27 cellular contexts compared by ENCODE assay signal in genomic region chr6:165632194-165632593, GRCh38. TPM values are rescaled to one million over a fixed set of nuclear protein-coding genes. Genes with fewer than 3 reads are reported as not detected.
A peak's percentile ranks its signal among the peaks of the same experiment; 100 is the strongest.
DNase-seq lines count a peak whose midpoint lies in the region; ATAC-seq and TF ChIP-seq lines count a peak whose summit lies in the region.
"Had no signal": no experiment of that assay in that cellular context is flagged by ENCODE, and none has a peak within 500 bp of the region (broad histone marks: within the 10 kb centered on the region; RNA-seq: fewer than 3 reads in every experiment).

No MANE protein-coding gene starts in this region.

- no peak for TF ChIP-seq POLR2A in IMR-90 (IDR thresholded peaks at IDR 0.05; ENCODE audit: low read depth, low read length)

- H3K27ac ChIP-seq in IMR-90 (ENCODE audit: insufficient read depth, low read length) (no peak overlapping the region), psoas muscle (no peak overlapping the region)
- H3K27ac ChIP-seq: GM23248, lower lobe of right lung, parathyroid adenoma, RWPE1, SK-N-MC had no signal

- BruUV-seq in IMR-90 (replicated peaks; lab: Mats Ljungman, UMichigan) (no TSS peak), Caco-2 (replicated peaks; lab: Mats Ljungman, UMichigan) (no TSS peak)

- H3K9me3 ChIP-seq in IMR-90 (ENCODE audit: control insufficient read depth, insufficient read depth, low read length) (no peaks in the 10 kb centered on the region), skeletal muscle satellite cell (replicated peaks; ENCODE audit: low read length) (no peaks in the 10 kb centered on the region), psoas muscle (no peaks in the 10 kb centered on the region), Caco-2 (no peaks in the 10 kb centered on the region)
- H3K9me3 ChIP-seq: lower lobe of right lung had no signal

- intact Hi-C loops in IMR-90 (cut with micrococcal nuclease), result no loop called here
- intact Hi-C loops in activated CD8-positive, alpha-beta T cell treated with anti-CD3 and anti-CD28 coated beads for 36 hours (cut with micrococcal nuclease), result no loop called here
- intact Hi-C loops in psoas muscle (cut with DNase I), result no loop called here
- intact Hi-C loops in activated T-helper 1 cell treated with anti-CD3 and anti-CD28 coated beads, Interleukin-12 subunit alpha, Interleukin-12 subunit beta, Interleukin-2, Interleukin-4 antibody, amounts not matched to agents 30 ng/mL and 10 ng/mL and 1 ng/mL, durations not matched to agents 14 hours and 24 hours and 36 hours (cut with micrococcal nuclease), result no loop called here
- intact Hi-C loops in Caco-2 (cut with micrococcal nuclease; ENCODE audit: unreplicated experiment), result loop anchor here (10.0 kb wide), 2 partner anchors 187 to 223 kb away; no protein-coding TSS in a partner anchor

- in situ Hi-C loops in IMR-90 (cut with MboI; ENCODE audit: low sequenced_read_pairs), result no loop called here

- no peak overlapping the region for H2AFZ ChIP-seq in IMR-90 (replicated peaks; ENCODE audit: low read length, poor library complexity)
- H2AFZ ChIP-seq: GM23248, parathyroid adenoma had no signal

- peak overlapping the region; percentile 66 for H3K14ac ChIP-seq in IMR-90 (replicated peaks; ENCODE audit: low read depth, low read length)

- dilution Hi-C loops in IMR-90 (cut with HindIII; ENCODE audit: low sequenced_read_pairs, unreplicated experiment), result no loop called here

- H3K27me3 ChIP-seq in IMR-90 (ENCODE audit: control insufficient read depth, insufficient read depth, low read length) (no peaks in the 10 kb centered on the region), skeletal muscle satellite cell (ENCODE audit: control insufficient read depth, insufficient read depth, low read length) (no peaks in the 10 kb centered on the region), psoas muscle (ENCODE audit: insufficient read depth in 3 of 3, low read length in 2 of 3) (no peaks in the 10 kb centered on the region), Caco-2 (replicated peaks; ENCODE audit: control insufficient read depth, insufficient read depth, low read length) (peaks cover 1% of the 10 kb centered on the region; the same call in 1 of the 2 replicates)

- H3K4me3 Mint-ChIP-seq in activated CD8-positive, alpha-beta T cell treated with anti-CD3 and anti-CD28 coated beads for 36 hours, result no peak overlapping the region
- H3K4me3 Mint-ChIP-seq in immature natural killer cell (no peak overlapping the region), Caco-2 (ENCODE audit: unreplicated experiment) (no peak overlapping the region)
- H3K4me3 Mint-ChIP-seq in activated T-helper 1 cell treated with anti-CD3 and anti-CD28 coated beads, Interleukin-12 subunit alpha, Interleukin-12 subunit beta, Interleukin-2, Interleukin-4 antibody, amounts not matched to agents 30 ng/mL and 10 ng/mL and 1 ng/mL, durations not matched to agents 14 hours and 24 hours and 36 hours, result no peak overlapping the region
- H3K4me3 Mint-ChIP-seq: activated naive CD8-positive, alpha-beta T cell treated with anti-CD3 and anti-CD28 coated beads, Interleukin-2, amount 50 U/mL, for 24 hours; CD4-positive, alpha-beta T cell; central memory CD8-positive, alpha-beta T cell; neural crest cell; stimulated activated naive B cell treated with anti-CD40 and anti-IgM and Interleukin-4, amounts not matched to agents 10 μg/mL and 1 μg/mL and 100 μg/mL, for 72 hours had no signal

- H2BK5ac ChIP-seq in IMR-90 (ENCODE audit: low read depth, low read length, poor library complexity, severe bottlenecking), result no peak overlapping the region

- TF ChIP-seq CTCF in IMR-90 (conservative IDR thresholded peaks at IDR 0.05; ENCODE audit: low read depth, low read length) (no peak), psoas muscle (IDR thresholded peaks at IDR 0.05) (no peak), Caco-2 (IDR thresholded peaks at IDR 0.05; ENCODE audit: insufficient read depth in 1 of 2, low read depth in 1 of 2, low read length in 1 of 2, severe bottlenecking in 1 of 2, unreplicated experiment in 1 of 2) (no peak)
- TF ChIP-seq CTCF in activated CD8-positive, alpha-beta T cell treated with anti-CD3 and anti-CD28 coated beads for 36 hours (IDR thresholded peaks at IDR 0.05), result no peak

- no peaks in the 10 kb centered on the region for H3K9me3 Mint-ChIP-seq in activated CD8-positive, alpha-beta T cell treated with anti-CD3 and anti-CD28 coated beads for 36 hours
- H3K9me3 Mint-ChIP-seq in immature natural killer cell (peaks cover 0 to 5% (median 0%) of the 10 kb centered on the region in 6 donors), Caco-2 (ENCODE audit: unreplicated experiment) (no peaks in the 10 kb centered on the region)
- no peaks in the 10 kb centered on the region for H3K9me3 Mint-ChIP-seq in activated T-helper 1 cell treated with anti-CD3 and anti-CD28 coated beads, Interleukin-12 subunit alpha, Interleukin-12 subunit beta, Interleukin-2, Interleukin-4 antibody, amounts not matched to agents 30 ng/mL and 10 ng/mL and 1 ng/mL, durations not matched to agents 14 hours and 24 hours and 36 hours
- H3K9me3 Mint-ChIP-seq: activated naive CD8-positive, alpha-beta T cell treated with anti-CD3 and anti-CD28 coated beads, Interleukin-2, amount 50 U/mL, for 24 hours; CD4-positive, alpha-beta T cell; neural crest cell; stimulated activated naive B cell treated with anti-CD40 and anti-IgM and Interleukin-4, amounts not matched to agents 10 μg/mL and 1 μg/mL and 100 μg/mL, for 72 hours had no signal

- no peak overlapping the region; the same call in 1 of the 2 replicates for H3K4me2 ChIP-seq in IMR-90 (ENCODE audit: low read depth, low read length)
- H3K4me2 ChIP-seq in skeletal muscle satellite cell (ENCODE audit: low read length), result peak overlapping the region; percentile 19

- CTCF ChIA-PET in IMR-90 (lab: Yijun Ruan, JAX), result interaction anchor here (0.6 kb wide), 1 partner anchor 156 kb away, joined by 8 read pairs; no protein-coding TSS in a partner anchor
- CTCF ChIA-PET in activated CD8-positive, alpha-beta T cell treated with anti-CD3 and anti-CD28 coated beads for 36 hours (lab: Charles Lee), result no interaction called here
- CTCF ChIA-PET in Caco-2 (lab: Charles Lee), result interaction anchor here (0.7 to 0.9 kb wide), 2 partner anchors 8 to 15 kb away, joined by 6 to 11 read pairs; no protein-coding TSS in a partner anchor

- H3K4me3 ChIP-seq in IMR-90 (ENCODE audit: insufficient read depth, low read depth, low read length), result no peak overlapping the region
- no peak overlapping the region for H3K4me3 ChIP-seq in skeletal muscle satellite cell (ENCODE audit: low read length)
- H3K4me3 ChIP-seq in psoas muscle, result no peak overlapping the region
- no peak overlapping the region for H3K4me3 ChIP-seq in Caco-2 (ENCODE audit: low read depth, low read length)
- H3K4me3 ChIP-seq: GM23248, lower lobe of right lung, SK-N-MC had no signal

- no peak overlapping the region for H3K9ac ChIP-seq in IMR-90 (ENCODE audit: low read depth, low read length)
- no peak overlapping the region for H3K9ac ChIP-seq in skeletal muscle satellite cell (ENCODE audit: low read depth, low read length)
- H3K9ac ChIP-seq: GM23248, parathyroid adenoma had no signal

- H3K27ac Mint-ChIP-seq in activated CD8-positive, alpha-beta T cell treated with anti-CD3 and anti-CD28 coated beads for 36 hours, result no peak overlapping the region
- H3K27ac Mint-ChIP-seq in immature natural killer cell (no peak overlapping the region), Caco-2 (ENCODE audit: unreplicated experiment) (no peak overlapping the region)
- H3K27ac Mint-ChIP-seq in activated T-helper 1 cell treated with anti-CD3 and anti-CD28 coated beads, Interleukin-12 subunit alpha, Interleukin-12 subunit beta, Interleukin-2, Interleukin-4 antibody, amounts not matched to agents 30 ng/mL and 10 ng/mL and 1 ng/mL, durations not matched to agents 14 hours and 24 hours and 36 hours, result no peak overlapping the region
- H3K27ac Mint-ChIP-seq: activated naive CD8-positive, alpha-beta T cell treated with anti-CD3 and anti-CD28 coated beads, Interleukin-2, amount 50 U/mL, for 24 hours; CD4-positive, alpha-beta T cell; stimulated activated naive B cell treated with anti-CD40 and anti-IgM and Interleukin-4, amounts not matched to agents 10 μg/mL and 1 μg/mL and 100 μg/mL, for 72 hours had no signal

- H4K5ac ChIP-seq in IMR-90 (ENCODE audit: low read depth, low read length), result no peak overlapping the region

- H2BK20ac ChIP-seq in IMR-90 (ENCODE audit: low read depth, low read length), result peak overlapping the region; percentile 11; the same call in 1 of the 2 replicates

- H3K9me1 ChIP-seq in IMR-90 (ENCODE audit: insufficient read depth, low read length), result peaks cover 5% of the 10 kb centered on the region

- no peaks in the 10 kb centered on the region for H3K36me3 ChIP-seq in IMR-90 (ENCODE audit: control insufficient read depth, insufficient read depth, low read length)
- no peaks in the 10 kb centered on the region for H3K36me3 ChIP-seq in skeletal muscle satellite cell (ENCODE audit: insufficient read depth, low read length)
- H3K36me3 ChIP-seq in psoas muscle (ENCODE audit: insufficient read depth in 1 of 2, low read depth in 1 of 2), result no peaks in the 10 kb centered on the region
- H3K36me3 ChIP-seq in Caco-2 (ENCODE audit: control insufficient read depth, insufficient read depth, low read length), result no peaks in the 10 kb centered on the region
- H3K36me3 ChIP-seq: lower lobe of right lung had no signal

- no peak overlapping the region; a peak in 1 of 4 replicates for H4K8ac ChIP-seq in IMR-90 (ENCODE audit: low read depth in 2 of 2, low read length in 2 of 2)

- no peaks in the 10 kb centered on the region for H3K36me3 Mint-ChIP-seq in activated CD8-positive, alpha-beta T cell treated with anti-CD3 and anti-CD28 coated beads for 36 hours (ENCODE audit: low read depth)
- no peaks in the 10 kb centered on the region for H3K36me3 Mint-ChIP-seq in immature natural killer cell
- no peaks in the 10 kb centered on the region for H3K36me3 Mint-ChIP-seq in activated T-helper 1 cell treated with anti-CD3 and anti-CD28 coated beads, Interleukin-12 subunit alpha, Interleukin-12 subunit beta, Interleukin-2, Interleukin-4 antibody, amounts not matched to agents 30 ng/mL and 10 ng/mL and 1 ng/mL, durations not matched to agents 14 hours and 24 hours and 36 hours (ENCODE audit: low read depth)
- H3K36me3 Mint-ChIP-seq in Caco-2 (ENCODE audit: insufficient read depth, unreplicated experiment), result no peaks in the 10 kb centered on the region
- H3K36me3 Mint-ChIP-seq: stimulated activated naive B cell treated with anti-CD40 and anti-IgM and Interleukin-4, amounts not matched to agents 10 μg/mL and 1 μg/mL and 100 μg/mL, for 72 hours had no signal

- no CpG with 5 or more reads among the region's 2 CpGs for WGBS in IMR-90 (ENCODE audit: extremely low coverage in 2 of 2, insufficient read length in 1 of 2), 2 experiments
- 56 to 86% (median 75%) methylated on average over 2 of the region's 2 CpGs for WGBS in psoas muscle, 3 donors

- no peak overlapping the region for H3K56ac ChIP-seq in IMR-90 (ENCODE audit: extremely low read depth, insufficient read depth, low read length)

- peak overlapping the region; percentile 13; the same call in 1 of the 2 replicates for H3K18ac ChIP-seq in IMR-90 (ENCODE audit: low read depth, low read length)

- H2AK5ac ChIP-seq in IMR-90 (ENCODE audit: low read depth, low read length), result no peak overlapping the region

- H4K91ac ChIP-seq in IMR-90 (ENCODE audit: insufficient read depth, low read depth, low read length), result no peak overlapping the region; the same call in 1 of the 2 replicates

- peak overlapping the region; percentile 12; the same call in 1 of the 2 replicates for H3K23ac ChIP-seq in IMR-90 (ENCODE audit: low read depth, low read length)

- ATAC-seq in IMR-90 (ENCODE audit: low read depth) (peak; percentile 55), psoas muscle (no peak)
- ATAC-seq in activated CD8-positive, alpha-beta T cell treated with anti-CD3 and anti-CD28 coated beads for 36 hours, result no peak
- ATAC-seq: activated naive CD8-positive, alpha-beta T cell treated with anti-CD3 and anti-CD28 coated beads, Interleukin-2, amount 50 U/mL, for 24 hours; lower lobe of right lung; stimulated activated naive B cell treated with anti-CD40 and anti-IgM and Interleukin-4, amounts not matched to agents 10 μg/mL and 1 μg/mL and 100 μg/mL, for 72 hours had no signal

- no peak overlapping the region for H2BK120ac ChIP-seq in IMR-90 (ENCODE audit: low read depth, low read length)

- H4K20me1 ChIP-seq in IMR-90 (ENCODE audit: insufficient read depth, low read length), result peaks cover 15% of the 10 kb centered on the region

- H3K27me3 Mint-ChIP-seq in activated CD8-positive, alpha-beta T cell treated with anti-CD3 and anti-CD28 coated beads for 36 hours, result peaks cover 12% of the 10 kb centered on the region
- H3K27me3 Mint-ChIP-seq in immature natural killer cell (ENCODE audit: low read depth in 3 of 3) (peaks cover 0 to 6% (median 3%) of the 10 kb centered on the region in 3 donors), Caco-2 (ENCODE audit: insufficient read depth, unreplicated experiment) (no peaks in the 10 kb centered on the region)
- peaks cover 4% of the 10 kb centered on the region for H3K27me3 Mint-ChIP-seq in activated T-helper 1 cell treated with anti-CD3 and anti-CD28 coated beads, Interleukin-12 subunit alpha, Interleukin-12 subunit beta, Interleukin-2, Interleukin-4 antibody, amounts not matched to agents 30 ng/mL and 10 ng/mL and 1 ng/mL, durations not matched to agents 14 hours and 24 hours and 36 hours (ENCODE audit: insufficient read depth)

- H3K4ac ChIP-seq in IMR-90 (ENCODE audit: low read depth, low read length), result no peak overlapping the region

- H3K4me1 ChIP-seq in IMR-90 (ENCODE audit: control insufficient read depth, insufficient read depth, low read length) (peaks cover 16% of the 10 kb centered on the region), skeletal muscle satellite cell (ENCODE audit: control insufficient read depth, insufficient read depth, low read length) (peaks cover 42% of the 10 kb centered on the region), psoas muscle (no peaks in the 10 kb centered on the region), Caco-2 (peaks cover 20% of the 10 kb centered on the region; the same call in 1 of the 2 replicates)
- H3K4me1 ChIP-seq: lower lobe of right lung, parathyroid adenoma had no signal

- H3K79me1 ChIP-seq in IMR-90 (ENCODE audit: low read depth in 1 of 2, low read length in 2 of 2), result peaks cover 21 to 55% of the 10 kb centered on the region in 2 experiments

- H2BK15ac ChIP-seq in IMR-90 (ENCODE audit: low read depth, low read length), result no peak overlapping the region

- peak; percentile 40 for DNase-seq in IMR-90
- DNase-seq in activated CD8-positive, alpha-beta T cell treated with anti-CD3 and anti-CD28 coated beads for 36 hours, result peak; percentile 19
- DNase-seq in immature natural killer cell, result peak in 2 of 3 donors; percentile 2 to 5
- DNase-seq in KG1 (lab: John Stamatoyannopoulos, UW), result no peak
- no peak for DNase-seq in psoas muscle
- no peak for DNase-seq in activated T-helper 1 cell treated with anti-CD3 and anti-CD28 coated beads, Interleukin-12 subunit alpha, Interleukin-12 subunit beta, Interleukin-2, Interleukin-4 antibody, amounts not matched to agents 30 ng/mL and 10 ng/mL and 1 ng/mL, durations not matched to agents 14 hours and 24 hours and 36 hours (ENCODE audit: low spot score)
- DNase-seq in Caco-2, result no peak
- DNase-seq: activated CD8-positive, alpha-beta memory T cell treated with anti-CD3 and anti-CD28 coated beads for 24 hours; activated gamma-delta T cell treated with Interleukin-2 at 50 U/mL for 16 hours; activated naive CD8-positive, alpha-beta T cell treated with anti-CD3 and anti-CD28 coated beads, Interleukin-2, amount 50 U/mL, for 24 hours; activated T-cell treated with anti-CD3 and anti-CD28 coated beads, Interleukin-2, amount 50 U/mL, for 1 hour; CD4-positive, alpha-beta T cell; EL; GM23248; lower lobe of right lung; NCI-H1092 treated with DMSO at 0.1 percent for 48 hours; NCI-H1930; NCI-H345; NCI-H748 treated with DMSO at 0.1 percent for 48 hours; right cardiac atrium; stimulated activated naive B cell treated with anti-CD40 and anti-IgM and Interleukin-4, amounts not matched to agents 10 μg/mL and 1 μg/mL and 100 μg/mL, for 72 hours had no signal

- POLR2A ChIA-PET in IMR-90 (lab: Charles Lee; ENCODE audit: unreplicated experiment), result interaction anchor here (1.1 kb wide), 1 partner anchor 36 kb away, joined by 7 read pairs; no protein-coding TSS in a partner anchor
- POLR2A ChIA-PET in activated CD8-positive, alpha-beta T cell treated with anti-CD3 and anti-CD28 coated beads for 36 hours (lab: Charles Lee), result no interaction called here
- POLR2A ChIA-PET in Caco-2 (lab: Charles Lee), result no interaction called here

- H3K4me1 Mint-ChIP-seq in activated CD8-positive, alpha-beta T cell treated with anti-CD3 and anti-CD28 coated beads for 36 hours (ENCODE audit: low read depth), result peaks cover 3% of the 10 kb centered on the region
- peaks cover 4 to 27% of the 10 kb centered on the region in 2 donors for H3K4me1 Mint-ChIP-seq in immature natural killer cell
- H3K4me1 Mint-ChIP-seq in activated T-helper 1 cell treated with anti-CD3 and anti-CD28 coated beads, Interleukin-12 subunit alpha, Interleukin-12 subunit beta, Interleukin-2, Interleukin-4 antibody, amounts not matched to agents 30 ng/mL and 10 ng/mL and 1 ng/mL, durations not matched to agents 14 hours and 24 hours and 36 hours (ENCODE audit: low read depth), result no peaks in the 10 kb centered on the region
- H3K4me1 Mint-ChIP-seq in Caco-2 (ENCODE audit: low read depth, unreplicated experiment), result peaks cover 20% of the 10 kb centered on the region
- H3K4me1 Mint-ChIP-seq: activated naive CD8-positive, alpha-beta T cell treated with anti-CD3 and anti-CD28 coated beads, Interleukin-2, amount 50 U/mL, for 24 hours; stimulated activated naive B cell treated with anti-CD40 and anti-IgM and Interleukin-4, amounts not matched to agents 10 μg/mL and 1 μg/mL and 100 μg/mL, for 72 hours had no signal

- TF ChIP-seq RAD21 in IMR-90 (IDR thresholded peaks at IDR 0.05; ENCODE audit: low read length), result no peak

- no peak overlapping the region for H2AK9ac ChIP-seq in IMR-90 (replicated peaks; ENCODE audit: low read depth, low read length, poor library complexity)

RNA-seq across cellular contexts. Expression of gene PDE10A, which starts 30.8 kb away (rescaled TPM):
- 12.4 and 15.8 TPM in 2 replicates for total RNA-seq in IMR-90 (2012; rRNA removed)
- polyA plus RNA-seq in IMR-90 (2012; rRNA removed), result 3.4 and 3.9 TPM in 2 replicates
- 2.7 and 3.3 TPM in 2 replicates for polyA plus RNA-seq in IMR-90 (2012; cell fraction: cytosol; rRNA removed)
- 6.8 and 27.2 TPM in 2 replicates for polyA plus RNA-seq in IMR-90 (2012; cell fraction: nucleus; rRNA removed; ENCODE audit: low replicate concordance)
- total RNA-seq in activated CD8-positive, alpha-beta T cell treated with anti-CD3 and anti-CD28 coated beads for 36 hours, result not detected
- not detected for polyA plus RNA-seq in immature natural killer cell
- total RNA-seq in skeletal muscle satellite cell (2012; rRNA removed), result 0.76 and 1.3 TPM in 2 replicates
- 1 to 10 TPM in 3 of 4 donors, under 1 TPM in 1; 0.74 to 3.6 (median 3.0) TPM for total RNA-seq in psoas muscle
- polyA plus RNA-seq in psoas muscle, result 1 to 10 TPM in 2 of 3 donors, under 1 TPM in 1; 0.77 to 1.1 (median 1.1) TPM
- total RNA-seq in activated T-helper 1 cell treated with anti-CD3 and anti-CD28 coated beads, Interleukin-12 subunit alpha, Interleukin-12 subunit beta, Interleukin-2, Interleukin-4 antibody, amounts not matched to agents 30 ng/mL and 10 ng/mL and 1 ng/mL, durations not matched to agents 14 hours and 24 hours and 36 hours, result not detected in 2 replicates
- total RNA-seq in Caco-2 (2022), result 3.4 and 3.6 TPM in 2 replicates
- total RNA-seq: CD4-positive, alpha-beta T cell had no signal

Comparison
In these comparisons a context has a peak if more than half of its experiments do, and no peak if none do; other contexts are left out.
1. DNase-seq: peak in IMR-90 (single experiment), activated CD8-positive, alpha-beta T cell treated with anti-CD3 and anti-CD28 coated beads for 36 hours (single experiment) and immature natural killer cell (2 of 3); none in KG1 (single experiment), psoas muscle (0 of 2), activated T-helper 1 cell treated with anti-CD3 and anti-CD28 coated beads, Interleukin-12 subunit alpha, Interleukin-12 subunit beta, Interleukin-2, Interleukin-4 antibody, amounts not matched to agents 30 ng/mL and 10 ng/mL and 1 ng/mL, durations not matched to agents 14 hours and 24 hours and 36 hours (single experiment) and Caco-2 (0 of 2).